In genomic region chr2:158142568-158143332, GRCh38 we compare ENCODE assay signal across 15 cellular contexts. TPM values are rescaled to one million over a fixed set of nuclear protein-coding genes. Genes with fewer than 3 reads are reported as not detected.
DNase-seq lines count a peak whose midpoint lies in the region; ATAC-seq and TF ChIP-seq lines count a peak whose summit lies in the region.
"Had no signal": no experiment of that assay in that cellular context is flagged by ENCODE, and none has a peak within 500 bp of the region (broad histone marks: within the 10 kb centered on the region; RNA-seq: fewer than 3 reads in every experiment).

No MANE protein-coding gene starts in this region.

- H3K36me3 ChIP-seq in A673 (ENCODE audit: insufficient read depth, low read length, poor library complexity, severe bottlenecking) (no peaks in the 10 kb centered on the region), HCT116 (ENCODE audit: control insufficient read depth in 1 of 2, insufficient read depth in 2 of 2, low read length in 2 of 2) (no peaks in the 10 kb centered on the region)
- H3K36me3 ChIP-seq: gastrocnemius medialis, tibial artery had no signal

- H3K27me3 ChIP-seq in A673 (replicated peaks; ENCODE audit: insufficient read depth, low read depth, low read length, poor library complexity) (no peaks in the 10 kb centered on the region), HCT116 (ENCODE audit: insufficient read depth, low read length) (no peaks in the 10 kb centered on the region)
- H3K27me3 ChIP-seq: gastrocnemius medialis, tibial artery had no signal

- H3K4me1 ChIP-seq in A673 (ENCODE audit: insufficient read depth, low read length, poor library complexity, severe bottlenecking) (no peaks in the 10 kb centered on the region), HCT116 (ENCODE audit: control insufficient read depth in 1 of 2, insufficient read depth in 2 of 2, low read length in 2 of 2) (peaks cover 0 to 9% of the 10 kb centered on the region in 2 experiments; a peak in 2 of 4 replicates)
- H3K4me1 ChIP-seq: gastrocnemius medialis, tibial artery had no signal

- H3K27ac ChIP-seq in A673 (ENCODE audit: low read depth, low read length, poor library complexity, severe bottlenecking) (no peak overlapping the region), HCT116 (ENCODE audit: low read depth, low read length) (no peak overlapping the region)
- H3K27ac ChIP-seq: gastrocnemius medialis, tibial artery had no signal

- H3K4me2 ChIP-seq in HCT116 (ENCODE audit: low read length), result no peak overlapping the region

- H3K9ac ChIP-seq in HCT116 (ENCODE audit: low read length), result no peak overlapping the region

- DNase-seq in A673 (ENCODE audit: low spot score) (peak; percentile 55), HCT116 (ENCODE audit: low read depth, low spot score) (no peak), NOMO-1 (lab: John Stamatoyannopoulos, UW; ENCODE audit: unreplicated experiment in 2 of 2) (peak; percentile 82 to 96), choroid plexus epithelial cell (ENCODE audit: low read depth) (peak; percentile 77), cerebellum (ENCODE audit: low spot score) (no peak)
- DNase-seq in activated CD8-positive, alpha-beta memory T cell treated with anti-CD3 and anti-CD28 coated beads, Interleukin-2, amount 50 U/mL, for 4 hours, result no peak
- no peak for DNase-seq in activated T-cell treated with anti-CD3 and anti-CD28 coated beads, Interleukin-2, amount 50 U/mL, for 48 hours
- DNase-seq: ACHN, gastrocnemius medialis, NCI-H2081 treated with DMSO at 0.1 percent for 48 hours, tibial artery had no signal

- no peaks in the 10 kb centered on the region for H3K9me2 ChIP-seq in HCT116 (ENCODE audit: insufficient read depth)

- POLR2A ChIA-PET in A673 (lab: Charles Lee; ENCODE audit: low non-redundant PET) (no interaction called here), HCT116 (lab: Charles Lee) (no interaction called here)

- BruUV-seq in A673 (replicated peaks; lab: Mats Ljungman, UMichigan) (no TSS peak), HCT116 (replicated peaks; lab: Mats Ljungman, UMichigan) (no TSS peak)

- TF ChIP-seq POLR2A in HCT116 (IDR thresholded peaks at IDR 0.05; ENCODE audit: borderline replicate concordance, extremely low read depth, insufficient read depth, insufficient read length), result no peak

- H2AFZ ChIP-seq in HCT116 (ENCODE audit: low read depth, low read length, poor library complexity, severe bottlenecking), result no peak overlapping the region

- RAD21 ChIA-PET in HCT116 (lab: Charles Lee; ENCODE audit: low non-redundant PET in 1 of 2, low total read pairs in 2 of 2, uncharacterized antibody in 2 of 2, unreplicated experiment in 2 of 2), result no interaction called here

- no peak for ATAC-seq in HCT116
- no peak for ATAC-seq in GM21381 (IDR thresholded peaks at IDR 0.05; ENCODE audit: unreplicated experiment)
- ATAC-seq: gastrocnemius medialis had no signal

- CTCF ChIA-PET in A673 (lab: Charles Lee), result no interaction called here
- CTCF ChIA-PET in HCT116 (lab: Charles Lee), result no interaction called here

- no peaks in the 10 kb centered on the region for H4K20me1 ChIP-seq in HCT116 (ENCODE audit: insufficient read depth)

- intact Hi-C loops in A673 (cut with micrococcal nuclease; ENCODE audit: unreplicated experiment), result no loop called here
- intact Hi-C loops in HCT116 (cut with micrococcal nuclease), result no loop called here

- H3K9me3 ChIP-seq in A673 (ENCODE audit: low read depth, low read length, poor library complexity, severe bottlenecking), result no peaks in the 10 kb centered on the region
- no peaks in the 10 kb centered on the region for H3K9me3 ChIP-seq in HCT116 (ENCODE audit: control insufficient read depth in 1 of 2, insufficient read depth in 1 of 2, low read depth in 1 of 2, low read length in 2 of 2)
- H3K9me3 ChIP-seq: gastrocnemius medialis, tibial artery had no signal

- TF ChIP-seq CTCF in A673 (conservative IDR thresholded peaks at IDR 0.05; ENCODE audit: low read depth, low read length) (no peak), HCT116 (IDR thresholded peaks at IDR 0.05 in 2 of 3, conservative IDR thresholded peaks at IDR 0.05 in 1 of 3; ENCODE audit: borderline replicate concordance in 1 of 3, insufficient read depth in 1 of 3, low read depth in 2 of 3, low read length in 2 of 3) (no peak), choroid plexus epithelial cell (conservative IDR thresholded peaks at IDR 0.05; ENCODE audit: low read depth, low read length) (no peak)

- no peaks in the 10 kb centered on the region for H3K79me2 ChIP-seq in HCT116 (ENCODE audit: insufficient read depth, low read length)

- TF ChIP-seq RAD21 in HCT116 (IDR thresholded peaks at IDR 0.05; ENCODE audit: low read depth), result no peak

- H3K4me3 ChIP-seq in A673 (ENCODE audit: low read depth, low read length, poor library complexity, severe bottlenecking), result no peak overlapping the region
- no peak overlapping the region for H3K4me3 ChIP-seq in HCT116 (replicated peaks in 1 of 2; ENCODE audit: low read depth in 1 of 2, low read length in 2 of 2)
- H3K4me3 ChIP-seq in choroid plexus epithelial cell (ENCODE audit: low read depth, low read length), result no peak overlapping the region
- H3K4me3 ChIP-seq: gastrocnemius medialis, tibial artery had no signal

TF ChIP-seq in HCT116, 20 proteins besides CTCF, POLR2A, EP300 and RAD21:
- TF ChIP-seq ELF1 (IDR thresholded peaks at IDR 0.05; ENCODE audit: borderline replicate concordance, low read depth), result no peak
- peak; percentile 17; the same call in 1 of the 2 replicates for TF ChIP-seq JUND (IDR thresholded peaks at IDR 0.05)
TF ChIP-seq in HCT116: peak in this region for 1.

RNA-seq across cellular contexts. Expression of gene UPP2, which starts 41.1 kb away (rescaled TPM):
- not detected in 2 replicates for total RNA-seq in A673 (2021)
- not detected for total RNA-seq in HCT116 (2021; ENCODE audit: unreplicated experiment)
- not detected in 2 replicates for polyA plus RNA-seq in HCT116 (2012)
- 0.27 TPM for total RNA-seq in cerebellum
- total RNA-seq: dermis microvascular lymphatic vessel endothelial cell; gastrocnemius medialis; neural crest cell; T-helper 2 cell treated with Interferon-gamma antibody and Interleukin-4, amounts not matched to agents 100 ng/mL and 5 ng/mL, for 36 hours had no signal

Comparison
In these comparisons a context has a peak if more than half of its experiments do, and no peak if none do; other contexts are left out.
1. DNase-seq: peak in A673 (single experiment), NOMO-1 (2 of 2) and choroid plexus epithelial cell (single experiment); none in HCT116 (single experiment), cerebellum (single experiment), activated CD8-positive, alpha-beta memory T cell treated with anti-CD3 and anti-CD28 coated beads, Interleukin-2, amount 50 U/mL, for 4 hours (single experiment) and activated T-cell treated with anti-CD3 and anti-CD28 coated beads, Interleukin-2, amount 50 U/mL, for 48 hours (0 of 2).